In genomic region chr11:11186249-11186648, GRCh38 we compare ENCODE assay signal across 12 cellular contexts.
"Had no signal": no experiment of that assay in that cellular context is flagged by ENCODE, and none has a peak within 500 bp of the region (broad histone marks: within the 10 kb centered on the region; RNA-seq: fewer than 3 reads in every experiment).

No MANE protein-coding gene starts in this region.

- FAIRE-seq: bronchial epithelial cell had no signal

- ATAC-seq: activated naive CD8-positive, alpha-beta T cell treated with anti-CD3 and anti-CD28 coated beads, Interleukin-2, amount 50 U/mL, for 24 hours; gastrocnemius medialis; heart right ventricle; left ventricle myocardium superior; natural killer cell treated with Interleukin-12 subunit alpha and Interleukin-12 subunit beta and Interleukin-15 and Interleukin-18, amount 100 ng/mL, for 72 hours; stimulated activated effector memory CD8-positive, alpha-beta T cell treated with anti-CD3 and anti-CD28 coated beads, Interleukin-12 subunit alpha, Interleukin-12 subunit beta, amount 100 ng/mL, for 72 hours had no signal

- DNase-seq: activated CD4-positive, alpha-beta T cell treated with anti-CD3 and anti-CD28 coated beads, Interleukin-2, amount 50 U/mL, for 48 hours; activated naive CD4-positive, alpha-beta T cell treated with anti-CD3 and anti-CD28 coated beads for 36 hours; activated naive CD8-positive, alpha-beta T cell treated with anti-CD3 and anti-CD28 coated beads, Interleukin-2, amount 50 U/mL, for 24 hours; dermis blood vessel endothelial cell; gastrocnemius medialis; heart right ventricle; left ventricle myocardium superior; mesenchymal stem cell; retina had no signal
